7 cellular contexts compared by ENCODE assay signal in the genomic region with DNA sequence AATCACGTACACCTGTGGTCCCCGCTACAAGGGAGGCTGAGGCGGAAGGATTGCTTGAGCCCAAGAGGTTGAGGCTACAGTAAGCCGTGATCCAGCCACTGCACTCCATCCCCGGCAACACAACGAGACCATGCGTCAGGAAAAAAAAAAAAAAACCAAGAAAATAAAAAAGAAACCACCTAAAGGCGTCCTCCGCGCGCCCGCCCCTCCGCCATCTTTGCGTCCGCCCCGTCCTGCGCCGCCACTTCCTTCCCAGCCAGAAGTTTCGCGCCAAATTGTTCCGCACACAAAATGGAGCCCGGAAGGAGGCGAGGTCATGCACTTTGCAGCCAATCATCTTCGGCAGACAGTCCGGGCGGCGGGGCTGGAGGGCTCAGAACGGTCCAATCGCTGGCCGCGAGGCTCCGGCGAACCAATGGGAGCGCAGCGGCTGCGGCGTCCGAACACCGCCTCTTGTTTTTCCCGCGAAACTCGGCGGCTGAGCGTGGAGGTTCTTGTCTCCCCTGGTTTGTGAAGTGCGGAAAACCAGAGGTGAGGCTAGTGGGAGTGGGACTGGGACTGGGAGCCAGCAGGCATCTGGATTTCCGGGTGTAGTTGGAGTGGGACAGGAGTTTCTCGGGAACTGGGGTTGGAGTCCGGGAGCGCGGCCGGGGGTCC. TPM values are rescaled to one million over a fixed set of nuclear protein-coding genes. Genes with fewer than 3 reads are reported as not detected.
A peak's percentile ranks its signal among the peaks of the same experiment; 100 is the strongest.
DNase-seq lines count a peak whose midpoint lies in the region; ATAC-seq and TF ChIP-seq lines count a peak whose summit lies in the region.

A gene (plus strand): TSS at position 463 of the 657 bp plus-strand sequence. CDS start 299 bp downstream, outside the sequence.

- H3K4me1 ChIP-seq in hepatocyte (ENCODE audit: insufficient read depth): peaks cover 8% of the 10 kb centered on the region

- peak within 1 kb of the TSS; percentile 53 for H3K27ac ChIP-seq in hepatocyte

- TF ChIP-seq CTCF in hepatocyte (IDR thresholded peaks at IDR 0.05; ENCODE audit: poor library complexity): no peak

- peak within 1 kb of the TSS; percentile 47 for H3K4me3 ChIP-seq in hepatocyte

- peak; percentile 89 for ATAC-seq in GM18502 (IDR thresholded peaks at IDR 0.05; ENCODE audit: poor library complexity, unreplicated experiment)
- peak; percentile 86 for ATAC-seq in HG02970 (IDR thresholded peaks at IDR 0.05; ENCODE audit: low FRiP score, unreplicated experiment)

- no peaks in the 10 kb centered on the region for H4K20me1 ChIP-seq in hepatocyte (ENCODE audit: insufficient read depth, poor library complexity, severe bottlenecking)

- 5% methylated on average over 50 of the region's 51 CpGs for WGBS in hepatocyte (ENCODE audit: low lambda C conversion rate, missing lambda C conversion rate)

- H3K4me2 ChIP-seq in hepatocyte: peak within 1 kb of the TSS; percentile 98

- H2AFZ ChIP-seq in hepatocyte: peak within 1 kb of the TSS; percentile 85

- H3K79me2 ChIP-seq in hepatocyte: peaks cover 12% of the 10 kb centered on the region

- H3K9me3 ChIP-seq in hepatocyte (ENCODE audit: low read depth): no peaks in the 10 kb centered on the region

- DNase-seq in NCI-H2029 (lab: John Stamatoyannopoulos, UW): peak; percentile 95
- peak; percentile 95 for DNase-seq in T-helper 9 cell
- DNase-seq in astrocyte of the hippocampus (ENCODE audit: low read depth, low spot score): peak; percentile 99
- DNase-seq in hepatocyte (ENCODE audit: low spot score): peak; percentile 98
- peak; percentile 92 for DNase-seq in renal cortical epithelial cell (ENCODE audit: low read depth)

- no peaks in the 10 kb centered on the region for H3K9me2 ChIP-seq in hepatocyte (replicated peaks; ENCODE audit: insufficient read depth)

- no peaks in the 10 kb centered on the region for H3K36me3 ChIP-seq in hepatocyte (replicated peaks; ENCODE audit: insufficient read depth, low read depth)

- no peaks in the 10 kb centered on the region for H3K27me3 ChIP-seq in hepatocyte

RNA-seq across cellular contexts. Expression of the gene that starts here (rescaled TPM):
- total RNA-seq in hepatocyte: 16.0 and 36.1 TPM in 2 replicates
- polyA plus RNA-seq in hepatocyte: 21.7 and 24.4 TPM in 2 replicates
- 11.4 and 43.6 TPM in 2 replicates for total RNA-seq in renal cortical epithelial cell

Comparison
In these comparisons a context has a peak if more than half of its experiments do, and no peak if none do; other contexts are left out.
1. Peak in every context shown above with its lines: DNase-seq, ATAC-seq, H3K4me3 ChIP-seq and H3K27ac ChIP-seq.